ENCODE assay signal across 15 cellular contexts in genomic region chr13:32901994-32902780, GRCh38.
A peak's percentile ranks its signal among the peaks of the same experiment; 100 is the strongest.
DNase-seq lines count a peak whose midpoint lies in the region; ATAC-seq, FAIRE-seq and TF ChIP-seq lines count a peak whose summit lies in the region.
"Had no signal": no experiment of that assay in that cellular context is flagged by ENCODE, and none has a peak within 500 bp of the region (broad histone marks: within the 10 kb centered on the region; RNA-seq: fewer than 3 reads in every experiment).

No MANE protein-coding gene starts in this region.

- peak; percentile 55 to 57 for ATAC-seq in left cardiac atrium
- ATAC-seq in GM21515 (IDR thresholded peaks at IDR 0.05; ENCODE audit: unreplicated experiment) = no peak

- peak; percentile 12 for DNase-seq in EH (ENCODE audit: low read depth)
- no peak for DNase-seq in bronchial epithelial cell (ENCODE audit: low read depth)
- peak; percentile 20 for DNase-seq in left cardiac atrium
- DNase-seq in sigmoid colon = no peak
- no peak for DNase-seq in activated CD4-positive, alpha-beta T cell treated with anti-CD3 and anti-CD28 coated beads, Interleukin-2, amount 50 U/mL, for 4 hours
- no peak for DNase-seq in NCI-H748 treated with DMSO at 0.1 percent for 48 hours (lab: John Stamatoyannopoulos, UW)
- DNase-seq in G401 (ENCODE audit: low spot score) = no peak
- DNase-seq: activated naive CD4-positive, alpha-beta T cell treated with anti-CD3 and anti-CD28 coated beads, Interleukin-2, amount 50 U/mL, for 16 hours; DMS 273 treated with DMSO at 0.1 percent for 48 hours; MM.1S; NCI-H2171 treated with DMSO at 0.1 percent for 48 hours; SK-N-SH had no signal

- no peaks in the 10 kb centered on the region for H3K36me3 ChIP-seq in bronchial epithelial cell (ENCODE audit: control insufficient read depth, insufficient read depth, low read length)
- H3K36me3 ChIP-seq in sigmoid colon = no peaks in the 10 kb centered on the region
- H3K36me3 ChIP-seq: left lung had no signal

- in situ Hi-C loops in G401 (cut with HindIII; ENCODE audit: low sequenced_read_pairs) = no loop called here

- H3K9me3 ChIP-seq in sigmoid colon = no peaks in the 10 kb centered on the region
- H3K9me3 ChIP-seq: left lung, SK-N-SH had no signal

- TF ChIP-seq POLR2A in sigmoid colon (IDR thresholded peaks at IDR 0.05) = no peak

- no peak overlapping the region for H3K4me3 ChIP-seq in bronchial epithelial cell (ENCODE audit: low read depth, low read length)
- H3K4me3 ChIP-seq in sigmoid colon = no peak overlapping the region
- H3K4me3 ChIP-seq: left lung had no signal

- intact Hi-C loops in left cardiac atrium (cut with DNase I) = no loop called here
- intact Hi-C loops in sigmoid colon (cut with DNase I) = no loop called here

- no peak for TF ChIP-seq EP300 in sigmoid colon (IDR thresholded peaks at IDR 0.05)

- WGBS in sigmoid colon, 2 donors = 76 to 81% methylated on average over 3 of the region's 3 CpGs

- no peak for TF ChIP-seq CTCF in bronchial epithelial cell (IDR thresholded peaks at IDR 0.05; ENCODE audit: insufficient read depth, low read length, severe bottlenecking)
- no peak for TF ChIP-seq CTCF in sigmoid colon (IDR thresholded peaks at IDR 0.05)

- H3K27ac ChIP-seq in sigmoid colon = peak overlapping the region; percentile 3 to 62 (median 48)
- H3K27ac ChIP-seq: VCaP had no signal

- H3K27me3 ChIP-seq in bronchial epithelial cell (ENCODE audit: control insufficient read depth, insufficient read depth, low read length) (no peaks in the 10 kb centered on the region), sigmoid colon (no peaks in the 10 kb centered on the region)
- H3K27me3 ChIP-seq: left lung had no signal

- FAIRE-seq in bronchial epithelial cell (lab: Jason Lieb, UNC) = peak; percentile 28

- H3K4me1 ChIP-seq in sigmoid colon = peaks cover 0 to 24% (median 13%) of the 10 kb centered on the region in 4 donors

Comparison
In these comparisons a context has a peak if more than half of its experiments do, and no peak if none do; other contexts are left out.
1. DNase-seq: peak in EH (single experiment) and left cardiac atrium (single experiment); none in bronchial epithelial cell (single experiment), sigmoid colon (single experiment), activated CD4-positive, alpha-beta T cell treated with anti-CD3 and anti-CD28 coated beads, Interleukin-2, amount 50 U/mL, for 4 hours (0 of 2), NCI-H748 treated with DMSO at 0.1 percent for 48 hours (single experiment) and G401 (single experiment).